2 cellular contexts compared by ENCODE assay signal in genomic region chr18:26268454-26268853, GRCh38.
TF ChIP-seq lines count a peak whose summit lies in the region.

No MANE protein-coding gene starts in this region.

TF ChIP-seq in GM23338, 12 proteins besides CTCF, POLR2A, EP300 and RAD21 (continued from another document):
- TF ChIP-seq REST (IDR thresholded peaks at IDR 0.05; ENCODE audit: unreplicated experiment) (no peak), ZNF114 (CRISPR knock-in tag; IDR thresholded peaks at IDR 0.05) (no peak), EZH2 (IDR thresholded peaks at IDR 0.05; ENCODE audit: low read depth, unreplicated experiment) (no peak), CREB1 (CRISPR knock-in tag; IDR thresholded peaks at IDR 0.05; ENCODE audit: low read depth) (no peak)

TF ChIP-seq in SK-N-SH treated with all-trans-retinoic acid at 6 μM for 48 hours, 23 proteins besides CTCF, POLR2A, EP300 and RAD21 (continued from another document):
- TF ChIP-seq TSHZ2 (CRISPR knock-in tag; IDR thresholded peaks at IDR 0.05) (no peak), PPARA (CRISPR knock-in tag; IDR thresholded peaks at IDR 0.05; ENCODE audit: borderline replicate concordance) (no peak), TCF4 (CRISPR knock-in tag; IDR thresholded peaks at IDR 0.05; ENCODE audit: borderline replicate concordance) (no peak), ZNF70 (CRISPR knock-in tag; IDR thresholded peaks at IDR 0.05) (no peak), OSR1 (CRISPR knock-in tag; IDR thresholded peaks at IDR 0.05) (no peak), ZFP30 (CRISPR knock-in tag; IDR thresholded peaks at IDR 0.05) (no peak), PATZ1 (CRISPR knock-in tag; IDR thresholded peaks at IDR 0.05; ENCODE audit: borderline replicate concordance) (no peak), ISL1 (CRISPR knock-in tag; IDR thresholded peaks at IDR 0.05) (no peak), ZNF565 (CRISPR knock-in tag; conservative IDR thresholded peaks at IDR 0.05; ENCODE audit: low read depth) (no peak), ARNTL (CRISPR knock-in tag; IDR thresholded peaks at IDR 0.05; ENCODE audit: borderline replicate concordance, low read depth) (no peak), CSRNP3 (CRISPR knock-in tag; IDR thresholded peaks at IDR 0.05) (no peak), ESRRG (CRISPR knock-in tag; IDR thresholded peaks at IDR 0.05) (no peak)
